ENCODE assay signal across 1 cellular context in genomic region chr17:41893384-41893783, GRCh38.
TF ChIP-seq lines count a peak whose summit lies in the region.

No MANE protein-coding gene starts in this region.

TF ChIP-seq in WTC11, 78 proteins besides CTCF, POLR2A, EP300 and RAD21 (continued from another document):
- TF ChIP-seq ZNF425 (CRISPR knock-in tag; conservative IDR thresholded peaks at IDR 0.05) (no peak), ZNF532 (CRISPR knock-in tag; IDR thresholded peaks at IDR 0.05; ENCODE audit: borderline replicate concordance) (no peak), FOXJ3 (CRISPR knock-in tag; IDR thresholded peaks at IDR 0.05; ENCODE audit: borderline replicate concordance) (no peak), ZNF512 (CRISPR knock-in tag; IDR thresholded peaks at IDR 0.05; ENCODE audit: borderline replicate concordance) (no peak), ATF6 (CRISPR knock-in tag; IDR thresholded peaks at IDR 0.05) (no peak), ZSCAN18 (CRISPR knock-in tag; IDR thresholded peaks at IDR 0.05) (no peak), ZNF416 (CRISPR knock-in tag; IDR thresholded peaks at IDR 0.05) (no peak), GABPB1 (CRISPR knock-in tag; IDR thresholded peaks at IDR 0.05) (no peak), KAT7 (CRISPR knock-in tag; IDR thresholded peaks at IDR 0.05; ENCODE audit: borderline replicate concordance) (no peak)
